In the genomic region with DNA sequence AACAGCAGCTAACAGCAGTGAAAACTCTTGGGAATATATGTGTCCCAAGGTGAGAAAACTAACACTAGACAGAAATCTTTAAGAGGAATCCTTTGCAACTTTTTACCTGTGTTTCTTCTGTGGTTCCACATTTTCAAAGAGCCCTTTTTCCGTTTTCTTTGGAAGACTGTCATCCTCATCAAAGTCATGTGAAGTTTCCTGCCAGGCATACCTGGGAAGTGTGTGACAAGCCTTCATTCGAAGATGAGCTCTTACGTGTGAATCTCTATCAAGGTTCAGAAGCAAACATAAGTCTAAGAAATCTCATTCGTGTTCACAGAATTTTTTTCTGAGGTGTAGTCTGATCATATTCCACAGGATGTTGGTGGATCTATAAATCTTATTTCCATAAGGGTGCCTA, we compare ENCODE assay signal across 34 cellular contexts.
"Had no signal": no experiment of that assay in that cellular context is flagged by ENCODE, and none has a peak within 500 bp of the region (broad histone marks: within the 10 kb centered on the region; RNA-seq: fewer than 3 reads in every experiment).

No MANE protein-coding gene starts in this region.

- H3K27ac ChIP-seq: KMS-11 had no signal

- H3K9me3 ChIP-seq: MG63 had no signal

- H3K9ac ChIP-seq: KMS-11 had no signal

- DNase-seq: Karpas-422, Kasumi-1, KG1, MG63, MM.1S, MV-4-11, NCI-H1048, NCI-H1092, NCI-H1092 treated with DMSO at 0.1 percent for 48 hours, NCI-H1105, NCI-H1105 treated with DMSO at 0.1 percent for 48 hours, NCI-H1417, NCI-H1417 treated with DMSO at 0.1 percent for 48 hours, NCI-H1436, NCI-H1436 treated with DMSO at 0.1 percent for 48 hours, NCI-H146, NCI-H1694, NCI-H1694 treated with DMSO at 0.1 percent for 48 hours, NCI-H187, NCI-H187 treated with DMSO at 0.1 percent for 48 hours, NCI-H1930, NCI-H2029, NCI-H2029 treated with DMSO at 0.1 percent for 48 hours, NCI-H2081, NCI-H2081 treated with DMSO at 0.1 percent for 48 hours, NCI-H2107, NCI-H2171, NCI-H2171 treated with DMSO at 0.1 percent for 48 hours, NCI-H2227 treated with DMSO at 0.1 percent for 48 hours, NCI-H226, NCI-H446, NCI-H446 treated with DMSO at 0.1 percent for 48 hours, NCI-H510A had no signal

- H3K4me3 ChIP-seq: MG63 had no signal

- H3K36me3 ChIP-seq: MG63 had no signal

- H3K4me2 ChIP-seq: KMS-11 had no signal

- H3K27me3 ChIP-seq: MG63 had no signal
